In genomic region chr10:98269435-98269912, GRCh38 we compare ENCODE assay signal across 10 cellular contexts. TPM values are rescaled to one million over a fixed set of nuclear protein-coding genes. Genes with fewer than 3 reads are reported as not detected.
A peak's percentile ranks its signal among the peaks of the same experiment; 100 is the strongest.
DNase-seq lines count a peak whose midpoint lies in the region; ATAC-seq and TF ChIP-seq lines count a peak whose summit lies in the region.
"Had no signal": no experiment of that assay in that cellular context is flagged by ENCODE, and none has a peak within 500 bp of the region (broad histone marks: within the 10 kb centered on the region; RNA-seq: fewer than 3 reads in every experiment).

No MANE protein-coding gene starts in this region.

- TF ChIP-seq CTCF in natural killer cell (IDR thresholded peaks at IDR 0.05) (no peak), colonic mucosa (IDR thresholded peaks at IDR 0.05) (no peak), lower lobe of right lung (IDR thresholded peaks at IDR 0.05) (no peak), OCI-LY7 (conservative IDR thresholded peaks at IDR 0.05; ENCODE audit: low read length) (no peak)

- no peak overlapping the region for H3K4me2 ChIP-seq in OCI-LY7 (ENCODE audit: low read length)

- no peaks in the 10 kb centered on the region for H3K9me3 ChIP-seq in colonic mucosa
- no peaks in the 10 kb centered on the region for H3K9me3 ChIP-seq in lower lobe of right lung
- no peaks in the 10 kb centered on the region for H3K9me3 ChIP-seq in OCI-LY7 (ENCODE audit: low read length)
- H3K9me3 ChIP-seq: neutrophil had no signal

- ATAC-seq in natural killer cell (no peak), lower lobe of right lung (peak; percentile 84 to 86), HG02798 (IDR thresholded peaks at IDR 0.05; ENCODE audit: poor library complexity, unreplicated experiment) (no peak), GM21360 (IDR thresholded peaks at IDR 0.05; ENCODE audit: unreplicated experiment) (no peak)
- no peak for ATAC-seq in natural killer cell treated with Interleukin-12 subunit alpha and Interleukin-12 subunit beta and Interleukin-15 and Interleukin-18, amount 100 ng/mL, for 72 hours

- DNase-seq in natural killer cell (no peak), colonic mucosa (peak; percentile 59), lower lobe of right lung (peak; percentile 76), OCI-LY7 (ENCODE audit: low spot score) (no peak)
- no peak for DNase-seq in natural killer cell treated with Interleukin-12 subunit alpha and Interleukin-12 subunit beta and Interleukin-15 and Interleukin-18, amount 100 ng/mL, for 72 hours (ENCODE audit: low spot score)
- no peak for DNase-seq in stimulated activated CD4-positive, alpha-beta T cell treated with anti-CD3 and anti-CD28 coated beads, Interleukin-4, amount 100 ng/mL, for 4 hours

- no peak overlapping the region for H2AFZ ChIP-seq in OCI-LY7 (ENCODE audit: low read length)

- POLR2A ChIA-PET in OCI-LY7 (lab: Charles Lee), result no interaction called here

- intact Hi-C loops in natural killer cell (cut with micrococcal nuclease) (no loop called here), colonic mucosa (cut with DNase I) (no loop called here), lower lobe of right lung (cut with DNase I) (no loop called here), OCI-LY7 (cut with micrococcal nuclease; ENCODE audit: unreplicated experiment) (no loop called here)

- CTCF ChIA-PET in OCI-LY7 (lab: Charles Lee; ENCODE audit: unreplicated experiment), result no interaction called here

- peak overlapping the region in 1 of 2 donors; percentile 41 for H3K27ac Mint-ChIP-seq in natural killer cell
- H3K27ac Mint-ChIP-seq in natural killer cell treated with Interleukin-12 subunit alpha and Interleukin-12 subunit beta and Interleukin-15 and Interleukin-18, amount 100 ng/mL, for 72 hours, result no peak overlapping the region

- H3K36me3 ChIP-seq in colonic mucosa (no peaks in the 10 kb centered on the region), lower lobe of right lung (no peaks in the 10 kb centered on the region), OCI-LY7 (ENCODE audit: insufficient read depth, low read length) (no peaks in the 10 kb centered on the region)
- H3K36me3 ChIP-seq: neutrophil had no signal

- H3K4me1 ChIP-seq in colonic mucosa, result no peaks in the 10 kb centered on the region
- peaks cover 22% of the 10 kb centered on the region for H3K4me1 ChIP-seq in lower lobe of right lung
- H3K4me1 ChIP-seq in OCI-LY7 (ENCODE audit: insufficient read depth, low read length, poor library complexity, severe bottlenecking), result no peaks in the 10 kb centered on the region

- H3K4me3 ChIP-seq in colonic mucosa (no peak overlapping the region), lower lobe of right lung (peak overlapping the region; percentile 60), OCI-LY7 (ENCODE audit: low read depth, low read length, poor library complexity, severe bottlenecking) (no peak overlapping the region)

- H3K9ac ChIP-seq in colonic mucosa (ENCODE audit: low read depth in 2 of 2, low read length in 2 of 2), result no peak overlapping the region

- H3K36me3 Mint-ChIP-seq in natural killer cell, result no peaks in the 10 kb centered on the region
- no peaks in the 10 kb centered on the region for H3K36me3 Mint-ChIP-seq in natural killer cell treated with Interleukin-12 subunit alpha and Interleukin-12 subunit beta and Interleukin-15 and Interleukin-18, amount 100 ng/mL, for 72 hours

- no peaks in the 10 kb centered on the region for H3K79me2 ChIP-seq in OCI-LY7 (ENCODE audit: insufficient read depth, low read depth, low read length)

- H3K4me3 Mint-ChIP-seq in natural killer cell, result peak overlapping the region; percentile 87
- no peak overlapping the region for H3K4me3 Mint-ChIP-seq in natural killer cell treated with Interleukin-12 subunit alpha and Interleukin-12 subunit beta and Interleukin-15 and Interleukin-18, amount 100 ng/mL, for 72 hours

- H3K9me2 ChIP-seq in OCI-LY7 (ENCODE audit: insufficient read depth, low read length), result no peaks in the 10 kb centered on the region

- no peaks in the 10 kb centered on the region for H4K20me1 ChIP-seq in OCI-LY7 (ENCODE audit: insufficient read depth, low read length)

- no TSS peak for BruUV-seq in OCI-LY7 (replicated peaks; lab: Mats Ljungman, UMichigan)

- no peaks in the 10 kb centered on the region for H3K9me3 Mint-ChIP-seq in natural killer cell
- no peaks in the 10 kb centered on the region for H3K9me3 Mint-ChIP-seq in natural killer cell treated with Interleukin-12 subunit alpha and Interleukin-12 subunit beta and Interleukin-15 and Interleukin-18, amount 100 ng/mL, for 72 hours

- H3K27me3 Mint-ChIP-seq in natural killer cell (ENCODE audit: low read depth in 2 of 2), result peaks cover 12 to 36% of the 10 kb centered on the region in 2 donors
- peaks cover 12 to 24% of the 10 kb centered on the region in 2 donors for H3K27me3 Mint-ChIP-seq in natural killer cell treated with Interleukin-12 subunit alpha and Interleukin-12 subunit beta and Interleukin-15 and Interleukin-18, amount 100 ng/mL, for 72 hours

- H3K27me3 ChIP-seq in colonic mucosa, result peaks cover 20% of the 10 kb centered on the region
- no peaks in the 10 kb centered on the region for H3K27me3 ChIP-seq in lower lobe of right lung (ENCODE audit: low read depth)

- no peak overlapping the region for H3K27ac ChIP-seq in colonic mucosa
- peak overlapping the region; percentile 67 for H3K27ac ChIP-seq in lower lobe of right lung
- H3K27ac ChIP-seq in OCI-LY7 (ENCODE audit: low read depth, low read length, poor library complexity, severe bottlenecking), result no peak overlapping the region
- H3K27ac ChIP-seq: neutrophil had no signal

- peaks cover 0 to 10% of the 10 kb centered on the region in 2 donors for H3K4me1 Mint-ChIP-seq in natural killer cell
- peaks cover 0 to 12% of the 10 kb centered on the region in 2 donors for H3K4me1 Mint-ChIP-seq in natural killer cell treated with Interleukin-12 subunit alpha and Interleukin-12 subunit beta and Interleukin-15 and Interleukin-18, amount 100 ng/mL, for 72 hours (ENCODE audit: low read depth in 2 of 2)

RNA-seq across cellular contexts. Expression of gene LOXL4, which starts 1.5 kb away (rescaled TPM):
- total RNA-seq in natural killer cell (under 1 TPM in 1 of 3 donors, not detected in 2; 0.23 TPM), colonic mucosa (1 to 10 TPM in 1 of 2 donors, under 1 TPM in 1; 0.32 to 1.6 TPM), lower lobe of right lung (4.5 TPM), OCI-LY7 (2022) (not detected in 2 replicates)
- not detected for total RNA-seq in natural killer cell treated with Interleukin-12 subunit alpha and Interleukin-12 subunit beta and Interleukin-15 and Interleukin-18, amount 100 ng/mL, for 72 hours
- not detected in 2 replicates for total RNA-seq in OCI-LY7 (2014; rRNA removed; shearing (Covaris generic))
- total RNA-seq: T-helper 1 cell treated with Interleukin-12 subunit alpha and Interleukin-12 subunit beta and Interleukin-4 antibody, amounts not matched to agents 30 ng/mL and 1 ng/mL, for 36 hours had no signal

Comparison
In these comparisons a context has a peak if more than half of its experiments do, and no peak if none do; other contexts are left out.
1. ATAC-seq: peak in lower lobe of right lung (2 of 2); none in natural killer cell (0 of 3), natural killer cell treated with Interleukin-12 subunit alpha and Interleukin-12 subunit beta and Interleukin-15 and Interleukin-18, amount 100 ng/mL, for 72 hours (0 of 2), HG02798 (single experiment) and GM21360 (single experiment).
2. DNase-seq: peak in colonic mucosa (single experiment) and lower lobe of right lung (single experiment); none in natural killer cell (single experiment), natural killer cell treated with Interleukin-12 subunit alpha and Interleukin-12 subunit beta and Interleukin-15 and Interleukin-18, amount 100 ng/mL, for 72 hours (single experiment), OCI-LY7 (single experiment) and stimulated activated CD4-positive, alpha-beta T cell treated with anti-CD3 and anti-CD28 coated beads, Interleukin-4, amount 100 ng/mL, for 4 hours (0 of 2).